ENCODE assay signal across 17 cellular contexts in the genomic region with DNA sequence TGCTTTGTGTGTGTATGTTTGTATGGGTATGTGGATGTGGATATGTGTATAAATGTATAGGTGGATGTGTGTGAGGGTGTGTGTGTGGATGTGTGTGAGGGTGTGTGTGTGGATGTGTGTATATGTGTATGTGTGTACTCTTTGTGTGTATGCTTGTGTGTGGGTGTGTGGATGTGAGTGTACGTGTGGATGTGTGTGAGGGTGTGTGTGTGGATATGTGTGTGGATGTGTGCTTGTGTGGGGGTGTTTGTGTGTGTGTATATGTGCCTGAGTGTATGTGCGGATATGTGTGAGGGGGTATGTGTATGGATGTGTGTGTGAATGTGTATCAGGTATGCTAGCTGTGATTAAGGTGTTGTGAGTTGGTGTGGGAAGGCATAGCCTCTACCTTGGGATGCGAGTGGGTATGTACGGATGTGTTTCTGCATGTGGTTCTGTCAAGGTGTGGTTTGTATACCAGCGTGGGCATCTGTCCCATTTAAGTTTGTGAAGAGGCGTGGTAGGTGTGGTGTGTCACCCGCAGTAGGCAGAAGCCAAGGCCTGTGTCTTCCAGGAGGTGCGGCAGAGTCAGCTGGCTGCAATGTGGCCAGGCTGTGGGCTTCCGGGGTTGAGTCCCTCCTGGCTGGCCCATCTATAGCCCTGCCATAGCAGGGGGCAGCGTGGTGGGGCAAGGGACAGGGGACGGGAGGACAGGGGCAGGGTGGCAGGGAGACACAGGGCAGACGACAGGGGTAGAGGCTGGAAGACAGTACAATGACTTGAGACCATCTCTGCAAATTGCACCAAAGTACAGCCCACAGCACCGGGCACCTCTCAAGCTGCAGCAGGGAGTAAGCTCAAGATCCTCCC.
"Had no signal": no experiment of that assay in that cellular context is flagged by ENCODE, and none has a peak within 500 bp of the region (broad histone marks: within the 10 kb centered on the region; RNA-seq: fewer than 3 reads in every experiment).

No MANE protein-coding gene starts in this region.

- H3K4me3 Mint-ChIP-seq: activated B cell treated with CpG ODN at 0.5 μM for 24 hours; activated CD4-positive, alpha-beta T cell treated with anti-CD3 and anti-CD28 coated beads, Interleukin-2, amount 10 ng/mL, durations not matched to agents 24 days and 14 days; activated CD8-positive, alpha-beta T cell treated with anti-CD3 and anti-CD28 coated beads, Interleukin-2, amount 10 ng/mL, durations not matched to agents 7 days and 5 days; activated naive CD8-positive, alpha-beta T cell; central memory CD8-positive, alpha-beta T cell; immature natural killer cell; mesothelial cell of epicardium; stimulated activated naive CD8-positive, alpha-beta T cell treated with anti-CD3 and anti-CD28 coated beads, Interleukin-15, Interleukin-2, amounts not matched to agents 100 ng/mL and 50 ng/mL, for 24 hours had no signal

- H3K27ac Mint-ChIP-seq: activated B cell treated with CpG ODN at 0.5 μM for 24 hours; activated CD4-positive, alpha-beta T cell treated with anti-CD3 and anti-CD28 coated beads, Interleukin-2, amount 10 ng/mL, durations not matched to agents 24 days and 14 days; activated CD8-positive, alpha-beta T cell treated with anti-CD3 and anti-CD28 coated beads, Interleukin-2, amount 10 ng/mL, durations not matched to agents 7 days and 5 days; activated naive CD8-positive, alpha-beta T cell; immature natural killer cell; mesothelial cell of epicardium; stimulated activated naive CD8-positive, alpha-beta T cell treated with anti-CD3 and anti-CD28 coated beads, Interleukin-15, Interleukin-2, amounts not matched to agents 100 ng/mL and 50 ng/mL, for 24 hours had no signal

- H3K27me3 Mint-ChIP-seq: activated B cell treated with CpG ODN at 0.5 μM for 24 hours; activated naive CD8-positive, alpha-beta T cell had no signal

- DNase-seq: activated B cell treated with CpG ODN at 0.5 μM for 24 hours; activated CD4-positive, alpha-beta T cell treated with anti-CD3 and anti-CD28 coated beads, Interleukin-2, amount 10 ng/mL, durations not matched to agents 24 days and 14 days; activated CD8-positive, alpha-beta memory T cell treated with anti-CD3 and anti-CD28 coated beads, Interleukin-2, amount 50 U/mL, for 4 hours; activated CD8-positive, alpha-beta T cell treated with anti-CD3 and anti-CD28 coated beads, Interleukin-2, amount 10 ng/mL, durations not matched to agents 7 days and 5 days; activated gamma-delta T cell; activated T-cell treated with anti-CD3 and anti-CD28 coated beads, Interleukin-2, amount 50 U/mL, for 48 hours; amniotic stem cell; foreskin fibroblast; left cardiac atrium; lower lobe of right lung; stimulated activated CD4-positive, alpha-beta T cell treated with anti-CD3 and anti-CD28 coated beads, Interleukin-4, amount 100 ng/mL, for 24 hours; SW 1271 had no signal

- ATAC-seq: activated CD8-positive, alpha-beta T cell treated with anti-CD3 and anti-CD28 coated beads, Interleukin-2, amount 10 ng/mL, durations not matched to agents 7 days and 5 days had no signal

- H3K4me1 Mint-ChIP-seq: activated B cell treated with CpG ODN at 0.5 μM for 24 hours; activated CD4-positive, alpha-beta T cell treated with anti-CD3 and anti-CD28 coated beads, Interleukin-2, amount 10 ng/mL, durations not matched to agents 24 days and 14 days; central memory CD8-positive, alpha-beta T cell; immature natural killer cell; mesothelial cell of epicardium had no signal
